Comparison of ENCODE assay signal across 8 cellular contexts in genomic region chr19:49808762-49809154, GRCh38. TPM values are rescaled to one million over a fixed set of nuclear protein-coding genes. Genes with fewer than 3 reads are reported as not detected.
DNase-seq lines count a peak whose midpoint lies in the region; ATAC-seq and TF ChIP-seq lines count a peak whose summit lies in the region.

No MANE protein-coding gene starts in this region.

- peaks cover 27% of the 10 kb centered on the region for H3K4me1 Mint-ChIP-seq in HFFc6 (ENCODE audit: low read depth)

- intact Hi-C loops in Right ventricle myocardium inferior (cut with DNase I), result no loop called here

- in situ Hi-C loops in ACHN (cut with HindIII; ENCODE audit: low pct_ligation_motif_present, low pct_unique_long_range_greater_than_20kb, low sequenced_read_pairs), result no loop called here

- peaks cover 11% of the 10 kb centered on the region for H3K27me3 Mint-ChIP-seq in HFFc6 (ENCODE audit: insufficient read depth)

- peaks cover 6% of the 10 kb centered on the region for H3K36me3 Mint-ChIP-seq in HFFc6 (ENCODE audit: low read depth)

- no peaks in the 10 kb centered on the region for H3K9me3 Mint-ChIP-seq in HFFc6

- peak; percentile 78 for ATAC-seq in Right ventricle myocardium inferior
- ATAC-seq in omental fat pad (ENCODE audit: low FRiP score), result peak; percentile 65
- no peak for ATAC-seq in HG03432 (IDR thresholded peaks at IDR 0.05; ENCODE audit: unreplicated experiment)

- peak overlapping the region; percentile 82 for H3K27ac Mint-ChIP-seq in HFFc6

- TF ChIP-seq CTCF in HFFc6 (IDR thresholded peaks at IDR 0.05) (no peak), omental fat pad (IDR thresholded peaks at IDR 0.05) (no peak)

- DNase-seq in ACHN (peak; percentile 81), HFFc6 (peak; percentile 57), T follicular helper cell (ENCODE audit: low read depth) (peak; percentile 85), Right ventricle myocardium inferior (ENCODE audit: missing footprints) (peak; percentile 97), omental fat pad (ENCODE audit: low spot score) (peak; percentile 97), substantia nigra (lab: John Stamatoyannopoulos, UW) (peak in 48 of 49 donors; percentile 23 to 97 (median 77))
- peak; percentile 68 for DNase-seq in activated naive CD8-positive, alpha-beta T cell treated with anti-CD3 and anti-CD28 coated beads, Interleukin-2, amount 50 U/mL, for 16 hours (ENCODE audit: low read depth, low spot score)

- peak overlapping the region; percentile 89 for H3K4me3 Mint-ChIP-seq in HFFc6

- peak overlapping the region; percentile 67 for H3K27ac ChIP-seq in substantia nigra (ENCODE audit: low read depth, low read length, poor library complexity, severe bottlenecking)

RNA-seq across cellular contexts. Expression of gene FUZ, which starts 4.3 kb away (rescaled TPM):
- total RNA-seq in HFFc6 (2021; fragmentation: NEBNext Ultra II Directional; extraction: Animal tissue kit (Norgen Biotek cat#: 25700)), result 10 to 100 TPM in 5 of 6 experiments, 1 to 10 TPM in 1; 9.4 to 14.2 (median 11.7) TPM
- total RNA-seq in Right ventricle myocardium inferior, result 21.0 TPM
- total RNA-seq in omental fat pad, result 10 to 100 TPM; 10.2 to 20.3 (median 17.0) TPM

RNA-seq across cellular contexts. Expression of gene MED25, which starts 9.3 kb away (rescaled TPM):
- total RNA-seq in HFFc6 (2021; fragmentation: NEBNext Ultra II Directional; extraction: Animal tissue kit (Norgen Biotek cat#: 25700)), result 10 to 100 TPM; 44.5 to 50.6 (median 47.8) TPM
- 70.4 TPM for total RNA-seq in Right ventricle myocardium inferior
- total RNA-seq in omental fat pad, result 10 to 100 TPM; 14.4 to 32.2 (median 19.6) TPM

RNA-seq across cellular contexts. Expression of gene AP2A1, which starts 42.0 kb away (rescaled TPM):
- 100 to 1,000 TPM; 145 to 177 (median 162) TPM for total RNA-seq in HFFc6 (2021; fragmentation: NEBNext Ultra II Directional; extraction: Animal tissue kit (Norgen Biotek cat#: 25700))
- total RNA-seq in Right ventricle myocardium inferior (76.4 TPM), omental fat pad (10 to 100 TPM; 63.9 to 88.0 (median 72.4) TPM)

RNA-seq across cellular contexts. Expression of gene PTOV1, which starts 42.2 kb away (rescaled TPM):
- total RNA-seq in HFFc6 (2021; fragmentation: NEBNext Ultra II Directional; extraction: Animal tissue kit (Norgen Biotek cat#: 25700)), result 100 to 1,000 TPM; 157 to 176 (median 162) TPM
- 122 TPM for total RNA-seq in Right ventricle myocardium inferior
- 10 to 100 TPM; 37.3 to 64.8 (median 58.1) TPM for total RNA-seq in omental fat pad

RNA-seq across cellular contexts. Expression of gene TSKS, which starts 45.7 kb away (rescaled TPM):
- not detected for total RNA-seq in HFFc6 (2021; fragmentation: NEBNext Ultra II Directional; extraction: Animal tissue kit (Norgen Biotek cat#: 25700))
- total RNA-seq in Right ventricle myocardium inferior, result 0.57 TPM
- total RNA-seq in omental fat pad, result 10 to 100 TPM in 1 of 4 donors, under 1 TPM in 3; 0.36 to 14.2 (median 0.44) TPM
